ENCODE assay signal across 8 cellular contexts in the genomic region with DNA sequence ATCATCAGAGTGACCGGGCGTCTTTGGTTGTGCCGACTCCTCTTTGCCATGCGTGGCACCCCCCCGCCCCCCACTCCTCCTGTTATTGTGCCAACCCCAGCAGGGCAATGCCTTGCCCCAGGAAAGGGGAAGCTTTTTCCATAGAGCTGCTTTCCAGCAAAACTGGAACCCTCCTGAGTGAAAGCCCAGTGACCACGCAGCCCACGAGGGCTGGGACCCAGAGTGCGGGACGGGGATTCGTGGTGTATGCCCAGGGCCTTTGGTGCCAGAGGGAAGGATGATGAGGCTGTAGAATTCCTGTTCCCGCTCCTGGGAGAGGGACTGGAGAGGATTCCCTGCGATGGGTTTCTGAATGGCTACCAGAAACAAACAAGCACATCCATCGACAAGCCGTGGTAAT.
A peak's percentile ranks its signal among the peaks of the same experiment; 100 is the strongest.
DNase-seq lines count a peak whose midpoint lies in the region; ATAC-seq and TF ChIP-seq lines count a peak whose summit lies in the region.

No MANE protein-coding gene starts in this region.

- 34 to 39% (median 37%) methylated on average over 14 of the region's 14 CpGs for WGBS in ovary, 3 donors

- H3K4me3 Mint-ChIP-seq in neural progenitor cell: peak overlapping the region; percentile 58

- H3K79me2 ChIP-seq in neural progenitor cell (ENCODE audit: low read depth): no peaks in the 10 kb centered on the region

- TF ChIP-seq CTCF in dorsolateral prefrontal cortex (IDR thresholded peaks at IDR 0.05 in 54 of 56, conservative IDR thresholded peaks at IDR 0.05 in 2 of 56; ENCODE audit: low read depth in 1 of 56, partially characterized antibody in 56 of 56) (no peak), neural progenitor cell (IDR thresholded peaks at IDR 0.05) (no peak), ovary (IDR thresholded peaks at IDR 0.05) (no peak)

- no peak for TF ChIP-seq POLR2A in ovary (IDR thresholded peaks at IDR 0.05)

- H3K4me1 Mint-ChIP-seq in neural progenitor cell: peaks cover 25% of the 10 kb centered on the region

- H3K4me1 ChIP-seq in BLaER1 treated with 17β-estradiol and CSF1 and Interleukin-3, amounts not matched to agents 10 nM and 100 nM: peaks cover 6 to 16% (median 12%) of the 10 kb centered on the region in 10 experiments; a peak in 15 of 20 replicates
- H3K4me1 ChIP-seq in neural progenitor cell (peaks cover 19% of the 10 kb centered on the region), ovary (ENCODE audit: insufficient read depth) (no peaks in the 10 kb centered on the region)

- 0 out of 22 replicates have a peak overlapping the region, but pooled peaks of 1 of the 11 experiments have one; percentile 11 for H3K9ac ChIP-seq in BLaER1 treated with 17β-estradiol and CSF1 and Interleukin-3, amounts not matched to agents 10 nM and 100 nM
- no peak overlapping the region for H3K9ac ChIP-seq in neural progenitor cell

- H3K27me3 Mint-ChIP-seq in neural progenitor cell (ENCODE audit: insufficient read depth, low read depth): peaks cover 2% of the 10 kb centered on the region

- peak overlapping the region in 1 of 10 experiments; percentile 42; a peak in 2 of 20 replicates for H3K4me3 ChIP-seq in BLaER1 treated with 17β-estradiol and CSF1 and Interleukin-3, amounts not matched to agents 10 nM and 100 nM
- H3K4me3 ChIP-seq in dorsolateral prefrontal cortex (peak overlapping the region; percentile 31 to 72 (median 58)), neural progenitor cell (peak overlapping the region; percentile 33), ovary (no peak overlapping the region)

- no peaks in the 10 kb centered on the region for H3K27me3 ChIP-seq in BLaER1 treated with 17β-estradiol and CSF1 and Interleukin-3, amounts not matched to agents 10 nM and 100 nM
- H3K27me3 ChIP-seq in dorsolateral prefrontal cortex (no peaks in the 10 kb centered on the region), neural progenitor cell (no peaks in the 10 kb centered on the region), ovary (no peaks in the 10 kb centered on the region)

- no peaks in the 10 kb centered on the region for H4K20me1 ChIP-seq in BLaER1 treated with 17β-estradiol and CSF1 and Interleukin-3, amounts not matched to agents 10 nM and 100 nM
- H4K20me1 ChIP-seq in neural progenitor cell (ENCODE audit: low read depth): no peaks in the 10 kb centered on the region

- H3K9me3 Mint-ChIP-seq in neural progenitor cell: no peaks in the 10 kb centered on the region

- TF ChIP-seq EP300 in ovary (IDR thresholded peaks at IDR 0.05): no peak

- peak overlapping the region; percentile 59 to 73 (median 67) for H3K4me2 ChIP-seq in BLaER1 treated with 17β-estradiol and CSF1 and Interleukin-3, amounts not matched to agents 10 nM and 100 nM
- H3K4me2 ChIP-seq in neural progenitor cell: peak overlapping the region; percentile 73

- H3K27ac Mint-ChIP-seq in neural progenitor cell: peak overlapping the region; percentile 89

- H3K36me3 ChIP-seq in BLaER1 treated with 17β-estradiol and CSF1 and Interleukin-3, amounts not matched to agents 10 nM and 100 nM: no peaks in the 10 kb centered on the region
- H3K36me3 ChIP-seq in KOPT-K1 (ENCODE audit: insufficient read depth, low read length) (no peaks in the 10 kb centered on the region), neural progenitor cell (no peaks in the 10 kb centered on the region), ovary (no peaks in the 10 kb centered on the region)

- H3K36me3 Mint-ChIP-seq in neural progenitor cell: no peaks in the 10 kb centered on the region

- no peaks in the 10 kb centered on the region for H3K9me3 ChIP-seq in BLaER1 treated with 17β-estradiol and CSF1 and Interleukin-3, amounts not matched to agents 10 nM and 100 nM (replicated peaks in 1 of 11)
- no peaks in the 10 kb centered on the region for H3K9me3 ChIP-seq in KOPT-K1 (ENCODE audit: insufficient read depth, low read length, poor library complexity, severe bottlenecking)
- no peaks in the 10 kb centered on the region for H3K9me3 ChIP-seq in neural progenitor cell (ENCODE audit: low read depth)
- no peaks in the 10 kb centered on the region for H3K9me3 ChIP-seq in ovary

- ATAC-seq in HG03139 (IDR thresholded peaks at IDR 0.05; ENCODE audit: unreplicated experiment): no peak

- H2AFZ ChIP-seq in neural progenitor cell (replicated peaks): peak overlapping the region; percentile 99

- DNase-seq in dorsolateral prefrontal cortex (no peak), neural progenitor cell (ENCODE audit: low spot score) (no peak), ovary (no peak), NCI-H524 (lab: John Stamatoyannopoulos, UW) (no peak), HPDE6-E6E7 (ENCODE audit: extremely low spot score) (no peak)

- peaks cover 17% of the 10 kb centered on the region for H3F3A ChIP-seq in neural progenitor cell (ENCODE audit: low read depth)

- peak overlapping the region in 1 of 11 experiments; percentile 38; a peak in 1 of 22 replicates for H3K27ac ChIP-seq in BLaER1 treated with 17β-estradiol and CSF1 and Interleukin-3, amounts not matched to agents 10 nM and 100 nM
- H3K27ac ChIP-seq in KOPT-K1 (ENCODE audit: low read depth, low read length, poor library complexity, severe bottlenecking): peak overlapping the region; percentile 64
- H3K27ac ChIP-seq in dorsolateral prefrontal cortex: peak overlapping the region in 11 of 59 donors; percentile 1 to 71 (median 25)
- no peak overlapping the region for H3K27ac ChIP-seq in neural progenitor cell
- H3K27ac ChIP-seq in ovary: no peak overlapping the region

- intact Hi-C loops in dorsolateral prefrontal cortex (cut with DNase I): no loop called here
- intact Hi-C loops in ovary (cut with DNase I): no loop called here
